25 cellular contexts compared by ENCODE assay signal in genomic region chr2:8435608-8436007, GRCh38.
DNase-seq lines count a peak whose midpoint lies in the region; TF ChIP-seq lines count a peak whose summit lies in the region.
"Had no signal": no experiment of that assay in that cellular context is flagged by ENCODE, and none has a peak within 500 bp of the region (broad histone marks: within the 10 kb centered on the region; RNA-seq: fewer than 3 reads in every experiment).

No MANE protein-coding gene starts in this region.

- H3K27ac ChIP-seq in coronary artery (no peak overlapping the region), sigmoid colon (no peak overlapping the region)
- H3K27ac ChIP-seq: ascending aorta, cardiac muscle cell, esophagus squamous epithelium, left lung, PC-9, skin epidermis, stomach, tibial nerve had no signal

- H2AFZ ChIP-seq in Loucy (ENCODE audit: low read length): peak overlapping the region; percentile 66; the same call in 1 of the 2 replicates
- H2AFZ ChIP-seq: PC-9 had no signal

- H3K9me2 ChIP-seq in Loucy (replicated peaks; ENCODE audit: low read depth, low read length): no peaks in the 10 kb centered on the region

- no peak overlapping the region for H3K9ac ChIP-seq in Loucy (ENCODE audit: low read depth, low read length, poor library complexity, severe bottlenecking)

- no peaks in the 10 kb centered on the region for H3F3A ChIP-seq in Loucy (ENCODE audit: low read depth)

- TF ChIP-seq EP300 in sigmoid colon (IDR thresholded peaks at IDR 0.05): no peak

- no peak overlapping the region for H3K4me3 ChIP-seq in Loucy (ENCODE audit: low read length, poor library complexity, severe bottlenecking)
- H3K4me3 ChIP-seq in coronary artery: no peak overlapping the region
- H3K4me3 ChIP-seq in sigmoid colon: no peak overlapping the region
- H3K4me3 ChIP-seq: ascending aorta, cardiac muscle cell, esophagus squamous epithelium, left lung, PC-9, skin epidermis, stomach, tibial nerve had no signal

- no peaks in the 10 kb centered on the region for H3K36me3 ChIP-seq in Loucy (ENCODE audit: insufficient read depth, low read length)
- H3K36me3 ChIP-seq in sigmoid colon: no peaks in the 10 kb centered on the region
- H3K36me3 ChIP-seq: ascending aorta, cardiac muscle cell, esophagus squamous epithelium, left lung, stomach, tibial nerve had no signal

- H3K4me1 ChIP-seq in Loucy (ENCODE audit: insufficient read depth, low read length, poor library complexity, severe bottlenecking) (peaks cover 38% of the 10 kb centered on the region), sigmoid colon (peaks cover 0 to 15% (median 12%) of the 10 kb centered on the region in 4 donors)
- H3K4me1 ChIP-seq: ascending aorta, tibial nerve had no signal

- no peak for TF ChIP-seq POLR2A in sigmoid colon (IDR thresholded peaks at IDR 0.05)

- H3K9me3 ChIP-seq in Loucy (ENCODE audit: insufficient read depth, low read depth, low read length) (no peaks in the 10 kb centered on the region), sigmoid colon (no peaks in the 10 kb centered on the region)
- H3K9me3 ChIP-seq: ascending aorta, esophagus squamous epithelium, left lung, stomach, tibial nerve had no signal

- intact Hi-C loops in sigmoid colon (cut with DNase I): no loop called here

- DNase-seq in AG20443 (ENCODE audit: low spot score) (peak; percentile 64), coronary artery (ENCODE audit: low spot score) (peak; percentile 11), sigmoid colon (peak; percentile 12), T-helper 9 cell (no peak), epidermal melanocyte (ENCODE audit: insufficient read length, low spot score) (no peak)
- no peak for DNase-seq in activated CD4-positive, alpha-beta T cell treated with anti-CD3 and anti-CD28 coated beads, Interleukin-2, amount 50 U/mL, for 4 hours
- DNase-seq: CD4-positive, CD25-positive, alpha-beta regulatory T cell; cortex of kidney; DND-41; endodermal cell; esophagus squamous epithelium; HFFc6; hypothalamus; KBM-7; left lung; NCI-H1436; NCI-H446 treated with DMSO at 0.1 percent for 48 hours; PC-9; Right ventricle myocardium superior; stomach had no signal

- no peaks in the 10 kb centered on the region for H4K20me1 ChIP-seq in Loucy (ENCODE audit: insufficient read depth, low read length, poor library complexity, severe bottlenecking)

- WGBS in sigmoid colon, 2 donors: 74 to 93% methylated on average over 4 of the region's 4 CpGs

- H3K27me3 ChIP-seq in Loucy (ENCODE audit: insufficient read depth, low read length, poor library complexity, severe bottlenecking) (no peaks in the 10 kb centered on the region), sigmoid colon (no peaks in the 10 kb centered on the region)
- H3K27me3 ChIP-seq: ascending aorta, cardiac muscle cell, esophagus squamous epithelium, left lung, stomach, tibial nerve had no signal

- no peaks in the 10 kb centered on the region for H3K79me2 ChIP-seq in Loucy (ENCODE audit: insufficient read depth, low read length)

- TF ChIP-seq CTCF in Loucy (conservative IDR thresholded peaks at IDR 0.05; ENCODE audit: low read length) (no peak), coronary artery (IDR thresholded peaks at IDR 0.05) (no peak), sigmoid colon (IDR thresholded peaks at IDR 0.05) (no peak)

- H3K4me2 ChIP-seq in Loucy (ENCODE audit: low read depth, low read length, poor library complexity, severe bottlenecking): no peak overlapping the region
- H3K4me2 ChIP-seq: PC-9 had no signal

Comparison
In these comparisons a context has a peak if more than half of its experiments do, and no peak if none do; other contexts are left out.
1. DNase-seq: peak in AG20443 (single experiment), coronary artery (single experiment) and sigmoid colon (single experiment); none in T-helper 9 cell (single experiment), epidermal melanocyte (single experiment) and activated CD4-positive, alpha-beta T cell treated with anti-CD3 and anti-CD28 coated beads, Interleukin-2, amount 50 U/mL, for 4 hours (0 of 2).